ENCODE assay signal across 8 cellular contexts in the genomic region with DNA sequence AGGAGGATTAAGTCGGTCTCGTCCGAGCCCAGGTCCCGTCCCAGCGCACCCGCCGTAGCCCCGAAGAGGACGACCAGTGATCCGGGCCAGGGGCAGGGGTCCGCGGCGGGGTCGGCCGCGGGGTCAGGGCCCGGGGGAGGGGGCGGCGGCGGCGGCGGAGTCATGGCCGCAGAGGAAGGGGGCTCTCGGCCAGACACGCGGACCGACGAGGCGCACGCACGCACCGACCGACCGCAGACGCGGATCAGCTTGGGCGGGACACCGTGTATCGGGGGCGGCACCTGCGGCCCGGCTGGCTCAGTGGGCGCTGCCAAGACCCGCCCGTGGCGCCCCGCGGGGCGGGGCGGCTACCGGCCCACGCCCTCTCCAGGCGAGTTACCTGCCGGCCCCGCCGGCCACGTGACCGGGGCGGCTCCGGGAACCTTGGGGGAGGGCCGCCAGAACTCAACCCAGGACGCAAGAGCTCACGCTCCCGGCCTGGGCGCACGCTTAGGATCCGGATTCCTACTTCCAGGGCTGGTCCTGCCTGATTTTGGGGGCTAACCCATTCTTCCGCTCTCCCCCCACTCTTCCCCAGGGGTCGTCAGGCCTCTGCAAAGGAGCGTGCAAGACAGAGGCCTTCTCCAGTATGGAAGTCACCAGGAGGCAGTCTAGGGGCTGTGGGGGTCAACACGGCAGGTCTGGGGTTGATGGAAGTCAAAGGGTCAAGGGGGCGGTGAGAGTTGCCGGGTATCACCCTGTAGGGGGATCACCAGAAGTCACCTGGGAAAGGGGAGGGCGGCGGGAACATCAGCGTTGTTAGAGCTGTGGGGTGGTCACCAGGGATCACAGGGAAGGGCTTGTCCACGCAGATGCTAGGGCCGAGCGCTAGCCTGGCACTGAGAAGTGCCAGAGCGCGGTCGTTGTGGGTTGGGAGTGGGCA. TPM values are rescaled to one million over a fixed set of nuclear protein-coding genes. Genes with fewer than 3 reads are reported as not detected.
DNase-seq lines count a peak whose midpoint lies in the region; ATAC-seq and TF ChIP-seq lines count a peak whose summit lies in the region.

ESRP2 (minus strand) TSS at position 246 of the 922 bp plus-strand sequence; CDS start at position 164, 82 bp downstream.

- POLR2A ChIA-PET in activated naive CD8-positive, alpha-beta T cell treated with anti-CD3 and anti-CD28 coated beads, Interleukin-2, amount 10 ng/mL, durations not matched to agents 7 days and 5 days (lab: Charles Lee), result interaction anchor here (0.6 to 1.0 kb wide), 6 partner anchors 8 to 165 kb away, joined by 3 to 6 read pairs (median 3); partner anchors contain the start of gene PLA2G15

- H3K4me2 ChIP-seq in hepatocyte, result peak within 1 kb of the TSS; percentile 85

- TF ChIP-seq CTCF in GM13977 (IDR thresholded peaks at IDR 0.05; ENCODE audit: extremely low read depth, insufficient read depth, missing control alignments) (no peak), hepatocyte (IDR thresholded peaks at IDR 0.05; ENCODE audit: poor library complexity) (no peak)

- H3K27ac ChIP-seq in hepatocyte, result peak within 1 kb of the TSS; percentile 100

- no peaks in the 10 kb centered on the region for H3K9me3 ChIP-seq in hepatocyte (ENCODE audit: low read depth)

- no peaks in the 10 kb centered on the region for H3K27me3 ChIP-seq in hepatocyte

- H3K9me3 Mint-ChIP-seq in activated naive CD8-positive, alpha-beta T cell treated with anti-CD3 and anti-CD28 coated beads, Interleukin-2, amount 10 ng/mL, durations not matched to agents 7 days and 5 days, result no peaks in the 10 kb centered on the region

- H3K4me3 ChIP-seq in hepatocyte (peak within 1 kb of the TSS; percentile 80), skeletal muscle cell (ENCODE audit: low read depth, low read length) (peak within 1 kb of the TSS; percentile 56)

- peaks cover 21% of the 10 kb centered on the region for H3K4me1 ChIP-seq in hepatocyte (ENCODE audit: insufficient read depth)

- peaks cover 28% of the 10 kb centered on the region for H3K79me2 ChIP-seq in hepatocyte

- H4K20me1 ChIP-seq in hepatocyte (ENCODE audit: insufficient read depth, poor library complexity, severe bottlenecking), result peaks cover 9% of the 10 kb centered on the region

- WGBS in hepatocyte (ENCODE audit: low lambda C conversion rate, missing lambda C conversion rate), result 4% methylated on average over 51 of the region's 82 CpGs

- no peaks in the 10 kb centered on the region for H3K27me3 Mint-ChIP-seq in activated naive CD8-positive, alpha-beta T cell treated with anti-CD3 and anti-CD28 coated beads, Interleukin-2, amount 10 ng/mL, durations not matched to agents 7 days and 5 days

- H3K4me3 Mint-ChIP-seq in activated naive CD8-positive, alpha-beta T cell treated with anti-CD3 and anti-CD28 coated beads, Interleukin-2, amount 10 ng/mL, durations not matched to agents 7 days and 5 days, result peak within 1 kb of the TSS; percentile 97

- in situ Hi-C loops in GM13977 (cut with MboI; ENCODE audit: low pct_unique_long_range_greater_than_20kb, low sequenced_read_pairs, unreplicated experiment), result no loop called here

- no peak for ATAC-seq in activated naive CD8-positive, alpha-beta T cell treated with anti-CD3 and anti-CD28 coated beads, Interleukin-2, amount 10 ng/mL, durations not matched to agents 7 days and 5 days (ENCODE audit: low read depth)
- no peak for ATAC-seq in GM19328 (IDR thresholded peaks at IDR 0.05; ENCODE audit: unreplicated experiment)

- H2AFZ ChIP-seq in hepatocyte, result peak within 1 kb of the TSS; percentile 43

- H3K9me2 ChIP-seq in hepatocyte (replicated peaks; ENCODE audit: insufficient read depth), result no peaks in the 10 kb centered on the region

- peak within 1 kb of the TSS; percentile 72 for H3K27ac Mint-ChIP-seq in activated naive CD8-positive, alpha-beta T cell treated with anti-CD3 and anti-CD28 coated beads, Interleukin-2, amount 10 ng/mL, durations not matched to agents 7 days and 5 days

- no peaks in the 10 kb centered on the region for H3K36me3 Mint-ChIP-seq in activated naive CD8-positive, alpha-beta T cell treated with anti-CD3 and anti-CD28 coated beads, Interleukin-2, amount 10 ng/mL, durations not matched to agents 7 days and 5 days

- DNase-seq in GM13977 (ENCODE audit: low spot score), result peak; percentile 64
- peak; percentile 82 for DNase-seq in NCI-H345 (lab: John Stamatoyannopoulos, UW)
- peak; percentile 68 for DNase-seq in activated naive CD8-positive, alpha-beta T cell treated with anti-CD3 and anti-CD28 coated beads, Interleukin-2, amount 10 ng/mL, durations not matched to agents 7 days and 5 days
- peak; percentile 95 for DNase-seq in hepatocyte (ENCODE audit: low spot score)
- no peak for DNase-seq in skeletal muscle cell (ENCODE audit: low read depth)
- DNase-seq in T1000 (lab: John Stamatoyannopoulos, UW), result no peak
- DNase-seq in hypothalamus (lab: John Stamatoyannopoulos, UW), result no peak

- H3K36me3 ChIP-seq in hepatocyte (replicated peaks; ENCODE audit: insufficient read depth, low read depth), result no peaks in the 10 kb centered on the region

- H3K4me1 Mint-ChIP-seq in activated naive CD8-positive, alpha-beta T cell treated with anti-CD3 and anti-CD28 coated beads, Interleukin-2, amount 10 ng/mL, durations not matched to agents 7 days and 5 days, result peaks cover 25% of the 10 kb centered on the region

RNA-seq across cellular contexts. Expression of gene ESRP2, which starts in this region (rescaled TPM):
- total RNA-seq in activated naive CD8-positive, alpha-beta T cell treated with anti-CD3 and anti-CD28 coated beads, Interleukin-2, amount 10 ng/mL, durations not matched to agents 7 days and 5 days, result under 1 TPM in 1 of 2 experiments, not detected in 1; 0.86 TPM
- 39.5 and 45.6 TPM in 2 replicates for total RNA-seq in hepatocyte
- polyA plus RNA-seq in hepatocyte, result 45.6 and 52.4 TPM in 2 replicates

Comparison
In these comparisons a context has a peak if more than half of its experiments do, and no peak if none do; other contexts are left out.
1. RNA of gene ESRP2 (total RNA-seq): 39.5 to 45.6 TPM in hepatocyte; 0.86 TPM in activated naive CD8-positive, alpha-beta T cell treated with anti-CD3 and anti-CD28 coated beads, Interleukin-2, amount 10 ng/mL, durations not matched to agents 7 days and 5 days; every median in the first group is over 10 times any median in the second.
2. Peak in DNase-seq in activated naive CD8-positive, alpha-beta T cell treated with anti-CD3 and anti-CD28 coated beads, Interleukin-2, amount 10 ng/mL, durations not matched to agents 7 days and 5 days; RNA of the gene not detected or under 1 TPM.
3. DNase-seq: peak in GM13977 (single experiment), NCI-H345 (single experiment) and hepatocyte (single experiment); none in skeletal muscle cell (single experiment), T1000 (single experiment) and hypothalamus (0 of 51).